ENCODE assay signal across 25 cellular contexts in the genomic region with DNA sequence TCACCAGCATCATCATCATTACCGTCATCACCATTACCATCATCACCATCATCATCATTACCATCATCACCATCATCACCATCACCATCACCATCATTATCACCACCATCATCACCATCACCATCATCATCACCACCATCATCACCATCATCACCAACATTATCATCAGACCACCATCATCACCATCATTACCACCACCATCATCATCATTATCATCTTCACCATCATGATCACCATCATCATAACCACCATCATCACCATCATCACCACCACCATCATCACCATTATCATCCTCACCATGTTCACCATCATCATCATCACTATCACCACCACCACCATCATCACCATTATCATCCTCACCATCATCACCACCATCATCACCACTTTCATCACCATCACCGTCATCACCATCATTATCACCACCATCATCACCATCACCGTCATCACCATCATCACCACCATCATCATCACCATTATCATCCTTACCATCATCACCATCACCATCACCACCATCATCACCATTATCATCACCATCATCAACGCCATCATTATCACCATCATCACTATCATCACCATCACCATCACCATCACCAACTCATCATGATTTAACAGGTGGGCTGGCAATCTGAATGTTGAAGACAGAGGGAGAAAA. TPM values are rescaled to one million over a fixed set of nuclear protein-coding genes. Genes with fewer than 3 reads are reported as not detected.
"Had no signal": no experiment of that assay in that cellular context is flagged by ENCODE, and none has a peak within 500 bp of the region (broad histone marks: within the 10 kb centered on the region; RNA-seq: fewer than 3 reads in every experiment).

No MANE protein-coding gene starts in this region.

- H3K36me3 ChIP-seq: brain microvascular endothelial cell, gastrocnemius medialis, heart left ventricle had no signal

- DNase-seq: brain microvascular endothelial cell, dorsolateral prefrontal cortex, foreskin keratinocyte, gastrocnemius medialis, glutamatergic neuron had no signal

- H3K27ac ChIP-seq: brain microvascular endothelial cell, coronary artery, dorsolateral prefrontal cortex, foreskin keratinocyte, gastrocnemius medialis, heart left ventricle had no signal

- ATAC-seq: activated CD4-positive, alpha-beta T cell treated with anti-CD3 and anti-CD28 coated beads for 36 hours; activated CD8-positive, alpha-beta memory T cell treated with anti-CD3 and anti-CD28 coated beads, Interleukin-2, amount 10 ng/mL, durations not matched to agents 7 days and 5 days; activated CD8-positive, alpha-beta T cell treated with anti-CD3 and anti-CD28 coated beads, Interleukin-2, amount 10 ng/mL, durations not matched to agents 7 days and 5 days; esophagus mucosa; foreskin keratinocyte; gastrocnemius medialis; heart left ventricle had no signal

- FAIRE-seq: astrocyte, bronchial epithelial cell had no signal

- H3K4me3 ChIP-seq: coronary artery, dorsolateral prefrontal cortex, gastrocnemius medialis, heart left ventricle had no signal

- H3K9me3 ChIP-seq: gastrocnemius medialis had no signal

- H3K27me3 ChIP-seq: brain microvascular endothelial cell, gastrocnemius medialis, heart left ventricle had no signal

- H3K27ac Mint-ChIP-seq: activated CD4-positive, alpha-beta memory T cell treated with anti-CD3 and anti-CD28 coated beads for 36 hours; activated CD4-positive, alpha-beta T cell treated with anti-CD3 and anti-CD28 coated beads for 36 hours; activated CD4-positive, alpha-beta T cell treated with anti-CD3 and anti-CD28 coated beads, Interleukin-2, amount 10 ng/mL, durations not matched to agents 24 days and 14 days; activated CD8-positive, alpha-beta memory T cell treated with anti-CD3 and anti-CD28 coated beads, Interleukin-2, amount 10 ng/mL, durations not matched to agents 7 days and 5 days; activated CD8-positive, alpha-beta T cell treated with anti-CD3 and anti-CD28 coated beads, Interleukin-2, amount 10 ng/mL, durations not matched to agents 7 days and 5 days; activated naive CD4-positive, alpha-beta T cell treated with anti-CD3 and anti-CD28 coated beads for 36 hours; activated naive CD4-positive, alpha-beta T cell treated with anti-CD3 and anti-CD28 coated beads, Interleukin-2, amount 50 U/mL, for 24 hours; activated naive CD8-positive, alpha-beta T cell treated with anti-CD3 and anti-CD28 coated beads, Interleukin-2, amount 10 ng/mL, durations not matched to agents 7 days and 5 days; activated T-helper 1 cell treated with anti-CD3 and anti-CD28 coated beads, Interleukin-12 subunit alpha, Interleukin-12 subunit beta, Interleukin-2, Interleukin-4 antibody, amounts not matched to agents 30 ng/mL and 10 ng/mL and 1 ng/mL, durations not matched to agents 14 hours and 24 hours and 36 hours; activated T-helper 2 cell treated with anti-CD3 and anti-CD28 coated beads, Interferon-gamma antibody, Interleukin-2, Interleukin-4, amounts not matched to agents 10 μg/mL and 5 μg/mL and 100 μg/mL, durations not matched to agents 14 hours and 24 hours and 36 hours; dendritic cell treated with granulocyte-macrophage colony-stimulating factor and Interleukin-4, amounts not matched to agents 40 ng/mL and 50 ng/mL, for 4 days; endodermal cell had no signal

- H3K9me3 Mint-ChIP-seq: activated CD4-positive, alpha-beta memory T cell treated with anti-CD3 and anti-CD28 coated beads for 36 hours; activated CD4-positive, alpha-beta T cell treated with anti-CD3 and anti-CD28 coated beads, Interleukin-2, amount 10 ng/mL, durations not matched to agents 24 days and 14 days; activated naive CD4-positive, alpha-beta T cell treated with anti-CD3 and anti-CD28 coated beads for 36 hours; activated naive CD4-positive, alpha-beta T cell treated with anti-CD3 and anti-CD28 coated beads, Interleukin-2, amount 50 U/mL, for 24 hours; activated naive CD8-positive, alpha-beta T cell treated with anti-CD3 and anti-CD28 coated beads, Interleukin-2, amount 10 ng/mL, durations not matched to agents 7 days and 5 days; activated T-helper 1 cell treated with anti-CD3 and anti-CD28 coated beads, Interleukin-12 subunit alpha, Interleukin-12 subunit beta, Interleukin-2, Interleukin-4 antibody, amounts not matched to agents 30 ng/mL and 10 ng/mL and 1 ng/mL, durations not matched to agents 14 hours and 24 hours and 36 hours; activated T-helper 2 cell treated with anti-CD3 and anti-CD28 coated beads, Interferon-gamma antibody, Interleukin-2, Interleukin-4, amounts not matched to agents 10 μg/mL and 5 μg/mL and 100 μg/mL, durations not matched to agents 14 hours and 24 hours and 36 hours; central memory CD8-positive, alpha-beta T cell; dendritic cell treated with granulocyte-macrophage colony-stimulating factor and Interleukin-4, amounts not matched to agents 40 ng/mL and 50 ng/mL, for 4 days had no signal

- H3K36me3 Mint-ChIP-seq: activated CD4-positive, alpha-beta memory T cell treated with anti-CD3 and anti-CD28 coated beads for 36 hours; activated CD8-positive, alpha-beta memory T cell treated with anti-CD3 and anti-CD28 coated beads, Interleukin-2, amount 10 ng/mL, durations not matched to agents 7 days and 5 days; activated naive CD4-positive, alpha-beta T cell treated with anti-CD3 and anti-CD28 coated beads, Interleukin-2, amount 50 U/mL, for 24 hours; activated naive CD8-positive, alpha-beta T cell treated with anti-CD3 and anti-CD28 coated beads, Interleukin-2, amount 10 ng/mL, durations not matched to agents 7 days and 5 days had no signal

RNA-seq across cellular contexts. Expression of gene MYEOV, which starts 2.4 kb away (rescaled TPM):
- total RNA-seq: activated CD4-positive, alpha-beta T cell treated with anti-CD3 and anti-CD28 coated beads for 36 hours; activated CD8-positive, alpha-beta memory T cell treated with anti-CD3 and anti-CD28 coated beads, Interleukin-2, amount 10 ng/mL, durations not matched to agents 7 days and 5 days; activated CD8-positive, alpha-beta T cell treated with anti-CD3 and anti-CD28 coated beads, Interleukin-2, amount 10 ng/mL, durations not matched to agents 7 days and 5 days; activated naive CD8-positive, alpha-beta T cell treated with anti-CD3 and anti-CD28 coated beads, Interleukin-2, amount 10 ng/mL, durations not matched to agents 7 days and 5 days; astrocyte; cardiac septum; cerebellum; endodermal cell had no signal
